In genomic region chr6:56148488-56149190, GRCh38 we compare ENCODE assay signal across 17 cellular contexts.
A peak's percentile ranks its signal among the peaks of the same experiment; 100 is the strongest.
DNase-seq lines count a peak whose midpoint lies in the region; ATAC-seq and TF ChIP-seq lines count a peak whose summit lies in the region.
"Had no signal": no experiment of that assay in that cellular context is flagged by ENCODE, and none has a peak within 500 bp of the region (broad histone marks: within the 10 kb centered on the region; RNA-seq: fewer than 3 reads in every experiment).

No MANE protein-coding gene starts in this region.

- H3K4me3 ChIP-seq in mammary epithelial cell (replicated peaks in 1 of 3; ENCODE audit: insufficient read depth in 1 of 3, low read depth in 2 of 3, low read length in 3 of 3) = no peak overlapping the region
- no peak overlapping the region for H3K4me3 ChIP-seq in brain microvascular endothelial cell (ENCODE audit: low read depth, low read length)
- no peak overlapping the region for H3K4me3 ChIP-seq in fibroblast of pulmonary artery (replicated peaks; ENCODE audit: low read depth, low read length)
- H3K4me3 ChIP-seq in aorta (ENCODE audit: low read length in 2 of 2) = no peak overlapping the region
- H3K4me3 ChIP-seq: MG63, SJCRH30 had no signal

- H3K4me2 ChIP-seq in mammary epithelial cell (ENCODE audit: insufficient read depth, low read depth, low read length) = no peak overlapping the region

- H3K9me3 ChIP-seq in mammary epithelial cell (replicated peaks; ENCODE audit: insufficient read depth, low read length) = no peaks in the 10 kb centered on the region
- H3K9me3 ChIP-seq in aorta (ENCODE audit: control insufficient read depth, low read length) = no peaks in the 10 kb centered on the region
- H3K9me3 ChIP-seq: MG63, SJCRH30 had no signal

- no peaks in the 10 kb centered on the region for H3K79me2 ChIP-seq in mammary epithelial cell (ENCODE audit: insufficient read depth, low read length)

- no peak overlapping the region for H3K4me3 Mint-ChIP-seq in MCF 10A (ENCODE audit: unreplicated experiment)
- H3K4me3 Mint-ChIP-seq: CD14-positive monocyte had no signal

- no peaks in the 10 kb centered on the region for H3K4me1 ChIP-seq in mammary epithelial cell (ENCODE audit: insufficient read depth, low read length)
- H3K4me1 ChIP-seq in aorta (ENCODE audit: control insufficient read depth in 1 of 2, insufficient read depth in 2 of 2, low read length in 2 of 2) = peaks cover 0 to 6% of the 10 kb centered on the region in 2 donors
- H3K4me1 ChIP-seq in foreskin keratinocyte = peaks cover 14% of the 10 kb centered on the region
- H3K4me1 ChIP-seq: SJCRH30 had no signal

- H3K27ac Mint-ChIP-seq in MCF 10A (ENCODE audit: low read depth, unreplicated experiment) = no peak overlapping the region
- H3K27ac Mint-ChIP-seq: CD14-positive monocyte had no signal

- H3K27me3 Mint-ChIP-seq in MCF 10A (ENCODE audit: insufficient read depth, unreplicated experiment) = no peaks in the 10 kb centered on the region

- 59% methylated on average over 2 of the region's 2 CpGs for WGBS in mammary epithelial cell (ENCODE audit: low coverage, missing lambda C conversion rate)
- WGBS in aorta, 2 donors = 2 to 9% methylated on average over 2 of the region's 2 CpGs

- in situ Hi-C loops in mammary epithelial cell (cut with MboI; ENCODE audit: low sequenced_read_pairs in 2 of 2) = no loop called here
- in situ Hi-C loops in brain microvascular endothelial cell (cut with HindIII; ENCODE audit: low pct_ligation_motif_present, low sequenced_read_pairs) = no loop called here

- no peak for DNase-seq in MCF 10A (ENCODE audit: unreplicated experiment)
- DNase-seq in mammary epithelial cell = no peak
- peak; percentile 15 for DNase-seq in brain microvascular endothelial cell
- peak; percentile 17 for DNase-seq in fibroblast of pulmonary artery (ENCODE audit: low read depth)
- DNase-seq in aorta = no peak
- no peak for DNase-seq in foreskin keratinocyte
- DNase-seq in pons (ENCODE audit: low spot score) = no peak
- DNase-seq: COR-L47, MG63, NCI-H2081, NCI-H2227 treated with DMSO at 0.1 percent for 48 hours, NCI-H526, SJCRH30 had no signal

- no peak overlapping the region for H3K9ac ChIP-seq in mammary epithelial cell (ENCODE audit: insufficient read depth, low read length)

- TSS peak; percentile 81 for BruUV-seq in MCF 10A (replicated peaks; lab: Mats Ljungman, UMichigan)
- BruUV-seq in mammary epithelial cell (replicated peaks; lab: Mats Ljungman, UMichigan) = no TSS peak

- H3K9me3 Mint-ChIP-seq in MCF 10A (ENCODE audit: unreplicated experiment) = peaks cover 15% of the 10 kb centered on the region

- POLR2A ChIA-PET in MCF 10A (lab: Yijun Ruan, JAX) = no interaction called here

- H3K27me3 ChIP-seq in mammary epithelial cell (ENCODE audit: insufficient read depth, low read length) (no peaks in the 10 kb centered on the region), brain microvascular endothelial cell (replicated peaks) (no peaks in the 10 kb centered on the region), aorta (ENCODE audit: control insufficient read depth in 1 of 2, insufficient read depth in 2 of 2, low read length in 1 of 2) (no peaks in the 10 kb centered on the region), foreskin keratinocyte (no peaks in the 10 kb centered on the region)
- H3K27me3 ChIP-seq: MG63, SJCRH30 had no signal

- no peak for TF ChIP-seq CTCF in MCF 10A (IDR thresholded peaks at IDR 0.05; ENCODE audit: unreplicated experiment)
- no peak for TF ChIP-seq CTCF in mammary epithelial cell (conservative IDR thresholded peaks at IDR 0.05 in 1 of 2, IDR thresholded peaks at IDR 0.05 in 1 of 2; ENCODE audit: extremely low read depth in 1 of 2, insufficient read depth in 1 of 2, low read depth in 1 of 2, low read length in 2 of 2)
- TF ChIP-seq CTCF in brain microvascular endothelial cell (IDR thresholded peaks at IDR 0.05; ENCODE audit: low read depth, low read length, missing control alignments) = no peak
- no peak for TF ChIP-seq CTCF in fibroblast of pulmonary artery (IDR thresholded peaks at IDR 0.05; ENCODE audit: low read length, missing control alignments)
- no peak for TF ChIP-seq CTCF in foreskin keratinocyte (conservative IDR thresholded peaks at IDR 0.05)

- dilution Hi-C loops in mammary epithelial cell (cut with HindIII; ENCODE audit: low sequenced_read_pairs) = no loop called here

- CTCF ChIA-PET in MCF 10A (lab: Yijun Ruan, JAX) (interaction anchor here (0.7 to 0.8 kb wide), 2 partner anchors 77 to 97 kb away, joined by 3 to 4 read pairs; no protein-coding TSS in a partner anchor), mammary epithelial cell (lab: Charles Lee; ENCODE audit: low non-redundant PET) (interaction anchor here (0.7 kb wide), 1 partner anchor 11 kb away, joined by 12 read pairs; no protein-coding TSS in a partner anchor)

- H3K36me3 Mint-ChIP-seq in MCF 10A (ENCODE audit: insufficient read depth, unreplicated experiment) = no peaks in the 10 kb centered on the region
- H3K36me3 Mint-ChIP-seq: CD14-positive monocyte had no signal

- H4K20me1 ChIP-seq in mammary epithelial cell (ENCODE audit: insufficient read depth, low read length) = no peaks in the 10 kb centered on the region

- H3K27ac ChIP-seq in mammary epithelial cell (ENCODE audit: insufficient read depth, low read depth, low read length) (no peak overlapping the region), brain microvascular endothelial cell (no peak overlapping the region), aorta (ENCODE audit: low read depth in 1 of 2, low read length in 2 of 2) (peak overlapping the region; percentile 22 to 36), foreskin keratinocyte (no peak overlapping the region)
- H3K27ac ChIP-seq: RWPE1, SJCRH30 had no signal

- ATAC-seq in aorta (ENCODE audit: low FRiP score) (no peak), HG02610 (IDR thresholded peaks at IDR 0.05; ENCODE audit: unreplicated experiment) (no peak), foreskin keratinocyte (no peak)
- ATAC-seq: HCT116 had no signal

- peaks cover 26% of the 10 kb centered on the region for H3K4me1 Mint-ChIP-seq in MCF 10A (ENCODE audit: insufficient read depth, unreplicated experiment)
- H3K4me1 Mint-ChIP-seq: CD14-positive monocyte had no signal

- intact Hi-C loops in MCF 10A (cut with micrococcal nuclease) (no loop called here), mammary epithelial cell (cut with micrococcal nuclease) (no loop called here), aorta (cut with DNase I) (no loop called here)

- no peaks in the 10 kb centered on the region for H3K36me3 ChIP-seq in mammary epithelial cell (ENCODE audit: insufficient read depth, low read length)
- no peaks in the 10 kb centered on the region for H3K36me3 ChIP-seq in brain microvascular endothelial cell (replicated peaks)
- H3K36me3 ChIP-seq in aorta (ENCODE audit: control insufficient read depth in 1 of 2, insufficient read depth in 2 of 2, low read length in 1 of 2) = peaks cover 0 to 2% of the 10 kb centered on the region in 2 donors
- H3K36me3 ChIP-seq: MG63, SJCRH30 had no signal

- H2AFZ ChIP-seq in mammary epithelial cell (ENCODE audit: low read depth, low read length) = no peak overlapping the region

Comparison
In these comparisons a context has a peak if more than half of its experiments do, and no peak if none do; other contexts are left out.
1. DNase-seq: peak in brain microvascular endothelial cell (single experiment) and fibroblast of pulmonary artery (single experiment); none in MCF 10A (single experiment), mammary epithelial cell (single experiment), aorta (0 of 2), foreskin keratinocyte (0 of 2) and pons (single experiment).
2. H3K27ac ChIP-seq: peak in aorta (2 of 2); none in mammary epithelial cell (single experiment), brain microvascular endothelial cell (single experiment) and foreskin keratinocyte (single experiment).